In genomic region chr6:136927313-136927712, GRCh38 we compare ENCODE assay signal across 10 cellular contexts. TPM values are rescaled to one million over a fixed set of nuclear protein-coding genes. Genes with fewer than 3 reads are reported as not detected.
A peak's percentile ranks its signal among the peaks of the same experiment; 100 is the strongest.
DNase-seq lines count a peak whose midpoint lies in the region; ATAC-seq and TF ChIP-seq lines count a peak whose summit lies in the region.
"Had no signal": no experiment of that assay in that cellular context is flagged by ENCODE, and none has a peak within 500 bp of the region (broad histone marks: within the 10 kb centered on the region; RNA-seq: fewer than 3 reads in every experiment).

No MANE protein-coding gene starts in this region.

- H3K9me3 Mint-ChIP-seq in activated naive CD4-positive, alpha-beta T cell treated with anti-CD3 and anti-CD28 coated beads, Interleukin-2, amount 50 U/mL, for 72 hours, result no peaks in the 10 kb centered on the region
- H3K9me3 Mint-ChIP-seq in neural crest cell, result peaks cover 3% of the 10 kb centered on the region
- H3K9me3 Mint-ChIP-seq: activated naive CD8-positive, alpha-beta T cell treated with anti-CD3 and anti-CD28 coated beads, Interleukin-2, amount 10 ng/mL, durations not matched to agents 7 days and 5 days had no signal

- ATAC-seq in HG03432 (IDR thresholded peaks at IDR 0.05; ENCODE audit: unreplicated experiment), result peak; percentile 58
- peak; percentile 40 to 63 for ATAC-seq in activated naive CD4-positive, alpha-beta T cell treated with anti-CD3 and anti-CD28 coated beads, Interleukin-2, amount 50 U/mL, for 72 hours
- ATAC-seq in GM19397 (IDR thresholded peaks at IDR 0.05; ENCODE audit: unreplicated experiment), result no peak

- H3K36me3 Mint-ChIP-seq in activated naive CD4-positive, alpha-beta T cell treated with anti-CD3 and anti-CD28 coated beads, Interleukin-2, amount 50 U/mL, for 72 hours, result peaks cover 0 to 7% of the 10 kb centered on the region in 2 donors
- no peaks in the 10 kb centered on the region for H3K36me3 Mint-ChIP-seq in neural crest cell (ENCODE audit: low read depth)
- H3K36me3 Mint-ChIP-seq: activated naive CD8-positive, alpha-beta T cell treated with anti-CD3 and anti-CD28 coated beads, Interleukin-2, amount 10 ng/mL, durations not matched to agents 7 days and 5 days; CD4-positive, CD25-positive, alpha-beta regulatory T cell had no signal

- no peaks in the 10 kb centered on the region for H3K4me1 Mint-ChIP-seq in neural crest cell

- peak; percentile 43 for DNase-seq in NCI-H82 (lab: John Stamatoyannopoulos, UW)
- no peak for DNase-seq in NCI-H82 treated with DMSO at 0.1 percent for 48 hours (lab: John Stamatoyannopoulos, UW; ENCODE audit: unreplicated experiment)
- peak in 1 of 2 donors; percentile 26 for DNase-seq in activated naive CD4-positive, alpha-beta T cell treated with anti-CD3 and anti-CD28 coated beads, Interleukin-2, amount 50 U/mL, for 72 hours (ENCODE audit: low spot score in 2 of 2)
- DNase-seq in neural crest cell (ENCODE audit: low read depth, low spot score), result no peak
- DNase-seq in effector CD4-positive, alpha-beta T cell, result no peak
- no peak for DNase-seq in A172 (ENCODE audit: low spot score)
- DNase-seq: activated naive CD8-positive, alpha-beta T cell treated with anti-CD3 and anti-CD28 coated beads, Interleukin-2, amount 10 ng/mL, durations not matched to agents 7 days and 5 days had no signal

- H3K4me3 Mint-ChIP-seq in neural crest cell, result peak overlapping the region; percentile 49
- H3K4me3 Mint-ChIP-seq: activated naive CD8-positive, alpha-beta T cell treated with anti-CD3 and anti-CD28 coated beads, Interleukin-2, amount 10 ng/mL, durations not matched to agents 7 days and 5 days had no signal

- no peak overlapping the region for H3K27ac Mint-ChIP-seq in activated naive CD4-positive, alpha-beta T cell treated with anti-CD3 and anti-CD28 coated beads, Interleukin-2, amount 50 U/mL, for 72 hours
- H3K27ac Mint-ChIP-seq in neural crest cell (ENCODE audit: unreplicated experiment), result no peak overlapping the region
- H3K27ac Mint-ChIP-seq: activated naive CD8-positive, alpha-beta T cell treated with anti-CD3 and anti-CD28 coated beads, Interleukin-2, amount 10 ng/mL, durations not matched to agents 7 days and 5 days; CD4-positive, CD25-positive, alpha-beta regulatory T cell had no signal

- H3K27me3 Mint-ChIP-seq in neural crest cell (ENCODE audit: low read depth), result peaks cover 25% of the 10 kb centered on the region

- TF ChIP-seq CTCF in neural crest cell (conservative IDR thresholded peaks at IDR 0.05), result peak; percentile 24

RNA-seq across cellular contexts. Expression of gene SLC35D3, which starts 5.2 kb away (rescaled TPM):
- not detected for total RNA-seq in activated naive CD4-positive, alpha-beta T cell treated with anti-CD3 and anti-CD28 coated beads, Interleukin-2, amount 50 U/mL, for 72 hours
- not detected in 2 replicates for total RNA-seq in neural crest cell
- total RNA-seq in A172 (2014; rRNA removed; shearing (Covaris generic)), result not detected in 2 replicates
- total RNA-seq: activated naive CD8-positive, alpha-beta T cell treated with anti-CD3 and anti-CD28 coated beads, Interleukin-2, amount 10 ng/mL, durations not matched to agents 7 days and 5 days had no signal
